Comparison of ENCODE assay signal across 8 cellular contexts in the genomic region with DNA sequence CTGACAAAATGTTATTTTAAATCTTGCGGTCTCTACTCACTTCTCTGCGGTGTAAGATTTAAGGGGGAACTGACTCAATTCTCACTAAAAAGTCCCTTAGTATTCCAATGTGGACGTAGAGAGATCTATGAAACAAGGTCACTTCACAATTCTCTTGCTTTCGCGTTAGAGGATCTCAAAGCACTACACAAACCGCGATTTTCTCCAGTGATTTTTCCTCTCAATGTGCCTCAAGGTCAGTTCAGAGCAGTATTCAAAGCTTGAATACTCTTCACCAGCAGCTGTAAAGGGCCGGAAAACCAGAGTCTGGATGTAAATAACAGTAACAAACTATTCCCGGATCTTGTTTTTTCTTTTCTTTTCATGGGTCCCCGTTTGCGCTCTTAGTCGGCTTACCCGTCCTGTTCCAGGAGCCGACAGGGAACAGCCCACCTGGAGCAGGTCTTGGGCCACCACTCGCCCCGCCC.
A peak's percentile ranks its signal among the peaks of the same experiment; 100 is the strongest.
DNase-seq lines count a peak whose midpoint lies in the region; ATAC-seq and TF ChIP-seq lines count a peak whose summit lies in the region.

No MANE protein-coding gene starts in this region.

- intact Hi-C loops in HCT116 (cut with micrococcal nuclease) = loop anchor here (2.0 to 5.0 kb wide), 2 partner anchors 127 to 360 kb away; partner anchors contain the start of gene TMEM161B

- peaks cover 5 to 19% of the 10 kb centered on the region in 2 experiments; a peak in 3 of 4 replicates for H3K4me1 ChIP-seq in HCT116 (ENCODE audit: control insufficient read depth in 1 of 2, insufficient read depth in 2 of 2, low read length in 2 of 2)
- peaks cover 24% of the 10 kb centered on the region for H3K4me1 ChIP-seq in iPS-20b (ENCODE audit: insufficient read depth, low read length)

- H3K9me3 ChIP-seq in HCT116 (ENCODE audit: control insufficient read depth in 1 of 2, insufficient read depth in 1 of 2, low read depth in 1 of 2, low read length in 2 of 2) (no peaks in the 10 kb centered on the region), iPS-20b (ENCODE audit: insufficient read depth, low read depth, low read length) (no peaks in the 10 kb centered on the region)

- H4K20me1 ChIP-seq in HCT116 (ENCODE audit: insufficient read depth) = no peaks in the 10 kb centered on the region

- peak overlapping the region; percentile 40 to 63 for H3K4me3 ChIP-seq in HCT116 (replicated peaks in 1 of 2; ENCODE audit: low read depth in 1 of 2, low read length in 2 of 2)
- peak overlapping the region; percentile 89 for H3K4me3 ChIP-seq in iPS-20b (ENCODE audit: low read length)
- H3K4me3 ChIP-seq in skin epidermis = peak overlapping the region; percentile 16 to 48 (median 24)

- H3K36me3 ChIP-seq in HCT116 (ENCODE audit: control insufficient read depth in 1 of 2, insufficient read depth in 2 of 2, low read length in 2 of 2) (no peaks in the 10 kb centered on the region), iPS-20b (ENCODE audit: insufficient read depth, low read depth, low read length) (no peaks in the 10 kb centered on the region)

- BruUV-seq in HCT116 (replicated peaks; lab: Mats Ljungman, UMichigan) = no TSS peak

- DNase-seq in HCT116 (ENCODE audit: low read depth, low spot score) = no peak
- no peak for DNase-seq in LoVo (ENCODE audit: low spot score)

- H3K9me2 ChIP-seq in HCT116 (ENCODE audit: insufficient read depth) = no peaks in the 10 kb centered on the region

- no peak for TF ChIP-seq POLR2A in HCT116 (IDR thresholded peaks at IDR 0.05; ENCODE audit: borderline replicate concordance, extremely low read depth, insufficient read depth, insufficient read length)

- CTCF ChIA-PET in HCT116 (lab: Charles Lee) = interaction anchor here (0.7 to 1.6 kb wide), 6 partner anchors 18 to 551 kb away, joined by 3 to 13 read pairs (median 3); no protein-coding TSS in a partner anchor

- RAD21 ChIA-PET in HCT116 (lab: Charles Lee; ENCODE audit: low non-redundant PET in 1 of 2, low total read pairs in 2 of 2, uncharacterized antibody in 2 of 2, unreplicated experiment in 2 of 2) = interaction anchor here in 1 of 2 experiments (0.8 kb wide), 1 partner anchor 520 kb away, joined by 4 read pairs; no protein-coding TSS in a partner anchor

- ATAC-seq in HCT116 (no peak), GM18867 (IDR thresholded peaks at IDR 0.05; ENCODE audit: unreplicated experiment) (no peak), GM18520 (IDR thresholded peaks at IDR 0.05; ENCODE audit: unreplicated experiment) (no peak), HG02759 (IDR thresholded peaks at IDR 0.05; ENCODE audit: unreplicated experiment) (no peak)

- peak overlapping the region; percentile 93 for H2AFZ ChIP-seq in HCT116 (ENCODE audit: low read depth, low read length, poor library complexity, severe bottlenecking)

- TF ChIP-seq RAD21 in HCT116 (IDR thresholded peaks at IDR 0.05; ENCODE audit: low read depth) = no peak

- POLR2A ChIA-PET in HCT116 (lab: Charles Lee) = no interaction called here

- no peak overlapping the region for H3K27ac ChIP-seq in HCT116 (ENCODE audit: low read depth, low read length)
- H3K27ac ChIP-seq in angular gyrus (ENCODE audit: low read depth, low read length) = peak overlapping the region; percentile 97
- no peak overlapping the region for H3K27ac ChIP-seq in iPS-20b (ENCODE audit: low read length)
- peak overlapping the region in 1 of 21 experiments; percentile 13 for H3K27ac ChIP-seq in skin epidermis

- peak overlapping the region; percentile 94 for H3K4me2 ChIP-seq in HCT116 (ENCODE audit: low read length)

- no peaks in the 10 kb centered on the region for H3K27me3 ChIP-seq in HCT116 (ENCODE audit: insufficient read depth, low read length)
- H3K27me3 ChIP-seq in iPS-20b (ENCODE audit: insufficient read depth, low read length) = peaks cover 61% of the 10 kb centered on the region

- no peak for TF ChIP-seq CTCF in HCT116 (IDR thresholded peaks at IDR 0.05 in 2 of 3, conservative IDR thresholded peaks at IDR 0.05 in 1 of 3; ENCODE audit: borderline replicate concordance in 1 of 3, insufficient read depth in 1 of 3, low read depth in 2 of 3, low read length in 2 of 3)

- H3K9ac ChIP-seq in HCT116 (ENCODE audit: low read length) = peak overlapping the region; percentile 49; the same call in 1 of the 2 replicates
- no peak overlapping the region; the same call in 1 of the 2 replicates for H3K9ac ChIP-seq in iPS-20b (ENCODE audit: low read depth, low read length)

- H3K79me2 ChIP-seq in HCT116 (ENCODE audit: insufficient read depth, low read length) = no peaks in the 10 kb centered on the region

TF ChIP-seq in HCT116, 20 proteins besides CTCF, POLR2A, EP300 and RAD21:
- TF ChIP-seq ZFX (IDR thresholded peaks at IDR 0.05) (no peak), JUND (IDR thresholded peaks at IDR 0.05) (no peak), FOSL1 (IDR thresholded peaks at IDR 0.05; ENCODE audit: low read depth) (no peak), ZNF274 (IDR thresholded peaks at IDR 0.05; ENCODE audit: low read depth, low read length) (no peak), EGR1 (IDR thresholded peaks at IDR 0.05; ENCODE audit: low read depth) (no peak), CBX3 (IDR thresholded peaks at IDR 0.05; ENCODE audit: low read depth) (no peak), ZBTB33 (IDR thresholded peaks at IDR 0.05; ENCODE audit: extremely low read depth, insufficient replicate concordance, low read length) (no peak), CEBPB (IDR thresholded peaks at IDR 0.05; ENCODE audit: low read depth) (no peak), YY1 (IDR thresholded peaks at IDR 0.05; ENCODE audit: extremely low read depth, insufficient replicate concordance, low read depth, low read length) (no peak), SIN3A (IDR thresholded peaks at IDR 0.05; ENCODE audit: low read depth) (no peak), POLR2AphosphoS5 (IDR thresholded peaks at IDR 0.05; ENCODE audit: low read depth, low read length) (no peak)

Comparison
In these comparisons a context has a peak if more than half of its experiments do, and no peak if none do; other contexts are left out.
1. H3K4me3 ChIP-seq: peak in every context shown above with its lines; median percentile 89 in iPS-20b; 52 in HCT116; 24 in skin epidermis.